ENCODE assay signal across 21 cellular contexts in the genomic region with DNA sequence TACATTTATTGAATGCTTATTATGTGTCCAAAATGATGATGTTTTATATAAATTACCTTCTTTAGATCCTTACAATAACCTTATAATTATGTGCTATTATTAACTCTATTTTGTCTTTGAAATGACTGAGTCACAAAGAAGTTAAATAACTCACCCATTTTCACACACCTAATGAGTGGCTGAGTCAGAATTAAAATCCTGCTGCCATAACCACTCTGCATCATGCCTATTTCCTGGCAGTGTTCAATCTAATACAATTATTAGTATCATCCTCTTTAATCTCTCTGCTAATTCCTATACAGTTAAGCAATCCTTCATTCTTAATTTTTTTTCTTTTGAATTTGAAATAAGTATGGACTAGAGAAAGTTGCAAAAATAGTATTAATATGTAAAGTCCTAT.
"Had no signal": no experiment of that assay in that cellular context is flagged by ENCODE, and none has a peak within 500 bp of the region (broad histone marks: within the 10 kb centered on the region; RNA-seq: fewer than 3 reads in every experiment).

No MANE protein-coding gene starts in this region.

- H3K27ac ChIP-seq: epithelial cell of prostate, hepatocyte, pancreas, spleen had no signal

- H3K4me1 ChIP-seq: pancreas, spleen had no signal

- H3K79me2 ChIP-seq: hepatocyte had no signal

- H3K27me3 ChIP-seq: esophagus squamous epithelium, hepatocyte, pancreas, spleen had no signal

- ATAC-seq: left colon; left ventricle myocardium superior; pancreas; sciatic nerve; stimulated activated naive B cell treated with anti-CD40 and anti-IgM and Interleukin-4, amounts not matched to agents 10 μg/mL and 1 μg/mL and 100 μg/mL, for 72 hours had no signal

- H2AFZ ChIP-seq: hepatocyte had no signal

- H3K4me3 ChIP-seq: esophagus squamous epithelium, hepatocyte, lung, pancreas, spleen had no signal

- H3K9me3 ChIP-seq: esophagus squamous epithelium, pancreas, spleen had no signal

- H3K4me2 ChIP-seq: hepatocyte had no signal

- H3K36me3 ChIP-seq: esophagus squamous epithelium, pancreas, spleen had no signal

- DNase-seq: effector memory CD4-positive, alpha-beta T cell; esophagus squamous epithelium; foreskin melanocyte; head of caudate nucleus; kidney; left colon; left ventricle myocardium superior; mesenchymal stem cell; midbrain; occipital lobe; pancreas; spleen; stimulated activated CD4-positive, alpha-beta T cell treated with anti-CD3 and anti-CD28 coated beads, Interleukin-15, amount 100 ng/mL, for 24 hours; stimulated activated CD4-positive, alpha-beta T cell treated with anti-CD3 and anti-CD28 coated beads, Interleukin-1b, Interleukin-23, amount 100 ng/mL, for 48 hours; stimulated activated CD4-positive, alpha-beta T cell treated with anti-CD3 and anti-CD28 coated beads, Interleukin-4, amount 100 ng/mL, for 24 hours; stimulated activated naive B cell treated with anti-CD40 and anti-IgM and Interleukin-4, amounts not matched to agents 10 μg/mL and 1 μg/mL and 100 μg/mL, for 72 hours; trophoblast cell had no signal
